ENCODE assay signal across 18 cellular contexts in genomic region chr18:45652703-45653490, GRCh38. TPM values are rescaled to one million over a fixed set of nuclear protein-coding genes. Genes with fewer than 3 reads are reported as not detected.
A peak's percentile ranks its signal among the peaks of the same experiment; 100 is the strongest.
DNase-seq lines count a peak whose midpoint lies in the region; ATAC-seq and TF ChIP-seq lines count a peak whose summit lies in the region.
"Had no signal": no experiment of that assay in that cellular context is flagged by ENCODE, and none has a peak within 500 bp of the region (broad histone marks: within the 10 kb centered on the region; RNA-seq: fewer than 3 reads in every experiment).

No MANE protein-coding gene starts in this region.

- H3K36me3 ChIP-seq in mammary epithelial cell (ENCODE audit: insufficient read depth, low read length) (no peaks in the 10 kb centered on the region), SK-N-SH (replicated peaks in 1 of 2; ENCODE audit: control insufficient read depth in 1 of 2, insufficient read depth in 2 of 2, low read length in 1 of 2) (no peaks in the 10 kb centered on the region), gastrocnemius medialis (no peaks in the 10 kb centered on the region)
- H3K36me3 ChIP-seq: ascending aorta had no signal

- H3K4me3 ChIP-seq in mammary epithelial cell (replicated peaks in 1 of 3; ENCODE audit: insufficient read depth in 1 of 3, low read depth in 2 of 3, low read length in 3 of 3) (no peak overlapping the region), SK-N-SH (ENCODE audit: low read depth in 2 of 2, low read length in 1 of 2) (no peak overlapping the region), gastrocnemius medialis (no peak overlapping the region)
- H3K4me3 ChIP-seq: ascending aorta, skin epidermis had no signal

- H3F3A ChIP-seq in SK-N-SH (replicated peaks; ENCODE audit: insufficient read depth): peaks cover 3% of the 10 kb centered on the region

- DNase-seq in mammary epithelial cell: peak; percentile 50
- DNase-seq in MCF 10A (ENCODE audit: unreplicated experiment): no peak
- DNase-seq in SK-N-SH: no peak
- DNase-seq in erythroblast (lab: John Stamatoyannopoulos, UW): peak; percentile 77 to 93
- no peak for DNase-seq in gastrocnemius medialis
- no peak for DNase-seq in NCI-H2227 (lab: John Stamatoyannopoulos, UW; ENCODE audit: unreplicated experiment)
- no peak for DNase-seq in DMS153 (lab: John Stamatoyannopoulos, UW)
- DNase-seq: activated CD4-positive, alpha-beta T cell treated with anti-CD3 and anti-CD28 coated beads, Interleukin-2, amount 50 U/mL, for 48 hours; foreskin melanocyte; Kasumi-1; NCI-H2029 treated with DMSO at 0.1 percent for 48 hours; stimulated activated naive B cell treated with anti-CD40 and anti-IgM and Interleukin-4, amounts not matched to agents 10 μg/mL and 1 μg/mL and 100 μg/mL, for 72 hours; T-helper 9 cell had no signal

- CTCF ChIA-PET in mammary epithelial cell (lab: Charles Lee; ENCODE audit: low non-redundant PET) (no interaction called here), MCF 10A (lab: Yijun Ruan, JAX) (interaction anchor here (0.7 to 6.0 kb wide), 4 partner anchors 11 to 409 kb away, joined by 3 to 32 read pairs (median 4); no protein-coding TSS in a partner anchor), SK-N-SH (lab: Yijun Ruan, JAX) (interaction anchor here (3.7 to 4.5 kb wide), 2 partner anchors 12 to 32 kb away, joined by 15 to 26 read pairs; no protein-coding TSS in a partner anchor)

- H3K4me2 ChIP-seq in mammary epithelial cell (ENCODE audit: insufficient read depth, low read depth, low read length) (no peak overlapping the region), SK-N-SH (no peak overlapping the region)

- H3K36me3 Mint-ChIP-seq in MCF 10A (ENCODE audit: insufficient read depth, unreplicated experiment): peaks cover 6% of the 10 kb centered on the region
- H3K36me3 Mint-ChIP-seq: stimulated activated naive B cell treated with anti-CD40 and anti-IgM and Interleukin-4, amounts not matched to agents 10 μg/mL and 1 μg/mL and 100 μg/mL, for 72 hours had no signal

- H3K4me1 ChIP-seq in mammary epithelial cell (ENCODE audit: insufficient read depth, low read length): peaks cover 8% of the 10 kb centered on the region
- peaks cover 0 to 9% of the 10 kb centered on the region in 2 experiments; a peak in 1 of 4 replicates for H3K4me1 ChIP-seq in SK-N-SH (ENCODE audit: control insufficient read depth in 1 of 2, insufficient read depth in 2 of 2, low read depth in 1 of 2, low read length in 1 of 2)
- no peaks in the 10 kb centered on the region for H3K4me1 ChIP-seq in gastrocnemius medialis

- H3K79me2 ChIP-seq in mammary epithelial cell (ENCODE audit: insufficient read depth, low read length) (no peaks in the 10 kb centered on the region), SK-N-SH (ENCODE audit: insufficient read depth) (no peaks in the 10 kb centered on the region)

- H3K9me3 Mint-ChIP-seq in MCF 10A (ENCODE audit: unreplicated experiment): no peaks in the 10 kb centered on the region
- H3K9me3 Mint-ChIP-seq: stimulated activated naive B cell treated with anti-CD40 and anti-IgM and Interleukin-4, amounts not matched to agents 10 μg/mL and 1 μg/mL and 100 μg/mL, for 72 hours had no signal

- H3K27me3 ChIP-seq in mammary epithelial cell (ENCODE audit: insufficient read depth, low read length): no peaks in the 10 kb centered on the region
- no peaks in the 10 kb centered on the region for H3K27me3 ChIP-seq in SK-N-SH (ENCODE audit: insufficient read depth)
- no peaks in the 10 kb centered on the region for H3K27me3 ChIP-seq in gastrocnemius medialis
- H3K27me3 ChIP-seq: ascending aorta had no signal

- peaks cover 13% of the 10 kb centered on the region for H3K4me1 Mint-ChIP-seq in MCF 10A (ENCODE audit: insufficient read depth, unreplicated experiment)

- H4K20me1 ChIP-seq in mammary epithelial cell (ENCODE audit: insufficient read depth, low read length) (no peaks in the 10 kb centered on the region), SK-N-SH (ENCODE audit: insufficient read depth) (no peaks in the 10 kb centered on the region)

- TF ChIP-seq RAD21 in SK-N-SH (IDR thresholded peaks at IDR 0.05; ENCODE audit: low read length): no peak

- H2AFZ ChIP-seq in mammary epithelial cell (ENCODE audit: low read depth, low read length) (peak overlapping the region; percentile 23), SK-N-SH (ENCODE audit: low read depth) (0 out of 2 replicates have a peak overlapping the region, but pooled peaks have one; percentile 29)

- H3K9me3 ChIP-seq in mammary epithelial cell (replicated peaks; ENCODE audit: insufficient read depth, low read length) (no peaks in the 10 kb centered on the region), SK-N-SH (no peaks in the 10 kb centered on the region), gastrocnemius medialis (no peaks in the 10 kb centered on the region)
- H3K9me3 ChIP-seq: ascending aorta had no signal

- dilution Hi-C loops in mammary epithelial cell (cut with HindIII; ENCODE audit: low sequenced_read_pairs): no loop called here

- TF ChIP-seq POLR2A in erythroblast (IDR thresholded peaks at IDR 0.05; ENCODE audit: low read length) (no peak), gastrocnemius medialis (IDR thresholded peaks at IDR 0.05) (no peak)

- no peaks in the 10 kb centered on the region for H3K9me2 ChIP-seq in SK-N-SH

- TF ChIP-seq EP300 in SK-N-SH (IDR thresholded peaks at IDR 0.05; ENCODE audit: borderline replicate concordance in 1 of 2, low read depth in 1 of 2, low read length in 1 of 2): no peak

- no peak for TF ChIP-seq CTCF in mammary epithelial cell (conservative IDR thresholded peaks at IDR 0.05 in 1 of 2, IDR thresholded peaks at IDR 0.05 in 1 of 2; ENCODE audit: extremely low read depth in 1 of 2, insufficient read depth in 1 of 2, low read depth in 1 of 2, low read length in 2 of 2)
- no peak for TF ChIP-seq CTCF in MCF 10A (IDR thresholded peaks at IDR 0.05; ENCODE audit: unreplicated experiment)
- TF ChIP-seq CTCF in SK-N-SH (IDR thresholded peaks at IDR 0.05): no peak
- no peak for TF ChIP-seq CTCF in gastrocnemius medialis (IDR thresholded peaks at IDR 0.05 in 4 of 5, conservative IDR thresholded peaks at IDR 0.05 in 1 of 5)

- H3K27ac ChIP-seq in mammary epithelial cell (ENCODE audit: insufficient read depth, low read depth, low read length) (no peak overlapping the region), SK-N-SH (ENCODE audit: low read depth in 2 of 2, low read length in 1 of 2) (no peak overlapping the region), gastrocnemius medialis (no peak overlapping the region)
- H3K27ac ChIP-seq: ascending aorta, skin epidermis had no signal

- H3K27ac Mint-ChIP-seq in MCF 10A (ENCODE audit: low read depth, unreplicated experiment): no peak overlapping the region
- H3K27ac Mint-ChIP-seq: stimulated activated naive B cell treated with anti-CD40 and anti-IgM and Interleukin-4, amounts not matched to agents 10 μg/mL and 1 μg/mL and 100 μg/mL, for 72 hours had no signal

- WGBS in mammary epithelial cell (ENCODE audit: low coverage, missing lambda C conversion rate): 95% methylated on average over 7 of the region's 7 CpGs
- 52% methylated on average over 6 of the region's 7 CpGs for WGBS in SK-N-SH (ENCODE audit: low lambda C conversion rate)

- no TSS peak for BruUV-seq in mammary epithelial cell (replicated peaks; lab: Mats Ljungman, UMichigan)
- no TSS peak for BruUV-seq in MCF 10A (replicated peaks; lab: Mats Ljungman, UMichigan)

- no peak overlapping the region for H3K4me3 Mint-ChIP-seq in MCF 10A (ENCODE audit: unreplicated experiment)
- H3K4me3 Mint-ChIP-seq: stimulated activated naive B cell treated with anti-CD40 and anti-IgM and Interleukin-4, amounts not matched to agents 10 μg/mL and 1 μg/mL and 100 μg/mL, for 72 hours had no signal

- intact Hi-C loops in mammary epithelial cell (cut with micrococcal nuclease): no loop called here
- intact Hi-C loops in MCF 10A (cut with micrococcal nuclease): no loop called here
- intact Hi-C loops in gastrocnemius medialis (cut with DNase I; ENCODE audit: low total_unique reads): no loop called here

- POLR2A ChIA-PET in MCF 10A (lab: Yijun Ruan, JAX) (interaction anchor here (0.7 kb wide), 1 partner anchor 14 kb away, joined by 3 read pairs; no protein-coding TSS in a partner anchor), SK-N-SH (lab: Yijun Ruan, JAX) (no interaction called here)

- no peak for ATAC-seq in HG03457 (IDR thresholded peaks at IDR 0.05; ENCODE audit: unreplicated experiment)
- no peak for ATAC-seq in gastrocnemius medialis
- ATAC-seq: stimulated activated naive B cell treated with anti-CD40 and anti-IgM and Interleukin-4, amounts not matched to agents 10 μg/mL and 1 μg/mL and 100 μg/mL, for 72 hours had no signal

- no peak overlapping the region for H3K9ac ChIP-seq in mammary epithelial cell (ENCODE audit: insufficient read depth, low read length)
- H3K9ac ChIP-seq in SK-N-SH: no peak overlapping the region

- in situ Hi-C loops in mammary epithelial cell (cut with MboI; ENCODE audit: low sequenced_read_pairs in 2 of 2) (no loop called here), gastrocnemius medialis (cut with MboI; ENCODE audit: low sequenced_read_pairs in 4 of 4) (loop anchor here in 2 of 4 donors (25.0 kb wide), 3 partner anchors 234 to 409 kb away; partner anchors contain the start of gene PSTPIP2 (in 1 of the 2))

- H3K27me3 Mint-ChIP-seq in MCF 10A (ENCODE audit: insufficient read depth, unreplicated experiment): no peaks in the 10 kb centered on the region

TF ChIP-seq in SK-N-SH, 30 proteins besides CTCF, POLR2A, EP300 and RAD21 (continues in another document):
- TF ChIP-seq TCF12 (IDR thresholded peaks at IDR 0.05) (peak; percentile 64), PBX3 (IDR thresholded peaks at IDR 0.05) (no peak), GATA2 (CRISPR knock-in tag; IDR thresholded peaks at IDR 0.05) (no peak), SIN3A (IDR thresholded peaks at IDR 0.05; ENCODE audit: borderline replicate concordance, low read depth, low read length) (no peak)
- TF ChIP-seq, protein P1, sequence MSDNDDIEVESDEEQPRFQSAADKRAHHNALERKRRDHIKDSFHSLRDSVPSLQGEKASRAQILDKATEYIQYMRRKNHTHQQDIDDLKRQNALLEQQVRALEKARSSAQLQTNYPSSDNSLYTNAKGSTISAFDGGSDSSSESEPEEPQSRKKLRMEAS (IDR thresholded peaks at IDR 0.05; ENCODE audit: low read depth): no peak

RNA-seq across cellular contexts. Expression of gene SLC14A2, which starts 37.6 kb away (rescaled TPM):
- total RNA-seq in mammary epithelial cell (not detected), MCF 10A (2022) (not detected in 2 replicates), gastrocnemius medialis (under 1 TPM in 1 of 4 donors, not detected in 3; 0.36 TPM)
- polyA plus RNA-seq in mammary epithelial cell (0.02 TPM), SK-N-SH (2012; rRNA removed) (0.03 TPM in 2 replicates)
- not detected for polyA minus RNA-seq in mammary epithelial cell
- 0.04 and 0.05 TPM in 2 replicates for polyA plus RNA-seq in SK-N-SH (2012; cell fraction: cytosol; rRNA removed)
- 0.06 and 0.07 TPM in 2 replicates for polyA plus RNA-seq in SK-N-SH (2012; cell fraction: nucleus; rRNA removed)
- total RNA-seq: ascending aorta, osteocyte had no signal
- polyA plus RNA-seq: urinary bladder had no signal

Comparison
In these comparisons a context has a peak if more than half of its experiments do, and no peak if none do; other contexts are left out.
1. DNase-seq: peak in mammary epithelial cell (single experiment) and erythroblast (2 of 2); none in MCF 10A (single experiment), SK-N-SH (single experiment), gastrocnemius medialis (0 of 2), NCI-H2227 (single experiment) and DMS153 (single experiment).